ENCODE assay signal across 8 cellular contexts in genomic region chr1:209627349-209628196, GRCh38. TPM values are rescaled to one million over a fixed set of nuclear protein-coding genes. Genes with fewer than 3 reads are reported as not detected.
A peak's percentile ranks its signal among the peaks of the same experiment; 100 is the strongest.
DNase-seq lines count a peak whose midpoint lies in the region; ATAC-seq and TF ChIP-seq lines count a peak whose summit lies in the region.

No MANE protein-coding gene starts in this region.

- H3K36me3 Mint-ChIP-seq in CD14-positive monocyte: no peaks in the 10 kb centered on the region
- no peaks in the 10 kb centered on the region for H3K36me3 Mint-ChIP-seq in effector memory CD8-positive, alpha-beta T cell (ENCODE audit: insufficient read depth)

- no peak overlapping the region for H4K8ac ChIP-seq in mesendoderm (ENCODE audit: low read depth, low read length)

- H2BK5ac ChIP-seq in mesendoderm (ENCODE audit: low read length): no peak overlapping the region

- no peak overlapping the region for H3K4me2 ChIP-seq in mesendoderm (ENCODE audit: low read length)

- WGBS in mesendoderm (ENCODE audit: extremely low coverage, insufficient coverage, low lambda C conversion rate): no CpG with 5 or more reads among the region's 29 CpGs

- H3K9ac ChIP-seq in mesendoderm (ENCODE audit: low read length): no peak overlapping the region

- peaks cover 0 to 8% (median 4%) of the 10 kb centered on the region in 7 donors for H3K9me3 Mint-ChIP-seq in CD14-positive monocyte
- no peaks in the 10 kb centered on the region for H3K9me3 Mint-ChIP-seq in effector memory CD8-positive, alpha-beta T cell

- no peaks in the 10 kb centered on the region for H3K4me1 ChIP-seq in mesendoderm (ENCODE audit: control insufficient read depth, low read depth, low read length)

- H2BK120ac ChIP-seq in mesendoderm (ENCODE audit: low read depth, low read length): no peak overlapping the region

- intact Hi-C loops in CD14-positive monocyte (cut with micrococcal nuclease): loop anchor here in 1 of 2 donors (5.0 to 10.0 kb wide), 3 partner anchors 47 to 65 kb away; partner anchors contain the start of gene G0S2

- H2AK5ac ChIP-seq in mesendoderm (ENCODE audit: low read length): no peak overlapping the region

- no peaks in the 10 kb centered on the region for H3K79me2 ChIP-seq in mesendoderm (ENCODE audit: control insufficient read depth, insufficient read depth, low read length)

- peak; percentile 83 for ATAC-seq in GM19372 (IDR thresholded peaks at IDR 0.05; ENCODE audit: low read depth, unreplicated experiment)
- peak; percentile 71 for ATAC-seq in HG03469 (IDR thresholded peaks at IDR 0.05; ENCODE audit: unreplicated experiment)
- ATAC-seq in effector memory CD8-positive, alpha-beta T cell (replicated peaks): peak; percentile 84

- TF ChIP-seq CTCF in CD14-positive monocyte (IDR thresholded peaks at IDR 0.05): peak; percentile 99

- H3K27me3 Mint-ChIP-seq in CD14-positive monocyte (ENCODE audit: low read depth in 3 of 3): peaks cover 16 to 38% (median 33%) of the 10 kb centered on the region in 3 donors
- peaks cover 0 to 6% of the 10 kb centered on the region in 2 donors for H3K27me3 Mint-ChIP-seq in effector memory CD8-positive, alpha-beta T cell

- H4K5ac ChIP-seq in mesendoderm (ENCODE audit: low read length): no peak overlapping the region

- no peaks in the 10 kb centered on the region for H3K27me3 ChIP-seq in mesendoderm (ENCODE audit: insufficient read depth, low read length, poor library complexity)

- no peak overlapping the region for H3K18ac ChIP-seq in mesendoderm (ENCODE audit: low read length)

- H3K4me1 Mint-ChIP-seq in CD14-positive monocyte: peaks cover 27% of the 10 kb centered on the region
- H3K4me1 Mint-ChIP-seq in effector memory CD8-positive, alpha-beta T cell (ENCODE audit: low read depth in 2 of 2): peaks cover 3 to 6% of the 10 kb centered on the region in 2 donors

- H3K4me3 ChIP-seq in mesendoderm (ENCODE audit: low read length): no peak overlapping the region

- H2BK15ac ChIP-seq in mesendoderm (replicated peaks; ENCODE audit: low read depth): no peak overlapping the region

- H3K36me3 ChIP-seq in mesendoderm (ENCODE audit: control insufficient read depth, insufficient read depth, low read length): no peaks in the 10 kb centered on the region

- no peak overlapping the region for H3K56ac ChIP-seq in mesendoderm (ENCODE audit: low read length)

- DNase-seq in CD14-positive monocyte (ENCODE audit: low spot score): peak; percentile 75
- peak; percentile 76 for DNase-seq in NCI-H82 treated with DMSO at 0.1 percent for 48 hours (lab: John Stamatoyannopoulos, UW; ENCODE audit: unreplicated experiment)
- DNase-seq in activated CD8-positive, alpha-beta memory T cell treated with anti-CD3 and anti-CD28 coated beads for 24 hours: peak; percentile 94
- peak; percentile 65 to 66 (median 66) for DNase-seq in effector memory CD8-positive, alpha-beta T cell
- peak; percentile 91 for DNase-seq in mesendoderm
- peak; percentile 79 to 85 for DNase-seq in stimulated activated CD8-positive, alpha-beta memory T cell treated with anti-CD3 and anti-CD28 coated beads, Interleukin-2, amount 100 ng/mL, for 48 hours (ENCODE audit: low read depth in 2 of 2)

- H3K27ac Mint-ChIP-seq in CD14-positive monocyte: peak overlapping the region; percentile 60 to 86 (median 80)
- H3K27ac Mint-ChIP-seq in effector memory CD8-positive, alpha-beta T cell: no peak overlapping the region

- H3K23ac ChIP-seq in mesendoderm (ENCODE audit: low read length): no peak overlapping the region

- no peak overlapping the region for H3K27ac ChIP-seq in mesendoderm (ENCODE audit: low read depth, low read length)

- no peaks in the 10 kb centered on the region for H3K79me1 ChIP-seq in mesendoderm (ENCODE audit: low read length)

- H3K4me3 Mint-ChIP-seq in CD14-positive monocyte: peak overlapping the region in 1 of 2 donors; percentile 59
- H3K4me3 Mint-ChIP-seq in effector memory CD8-positive, alpha-beta T cell: no peak overlapping the region

- no peak overlapping the region for H3K4ac ChIP-seq in mesendoderm (ENCODE audit: low read depth, low read length)

RNA-seq across cellular contexts. Expression of gene LAMB3, which starts 24.7 kb away (rescaled TPM):
- polyA plus RNA-seq in CD14-positive monocyte: under 1 TPM; 0.30 to 0.67 TPM
- polyA plus RNA-seq in mesendoderm (2013, experiment 1 of 2): 0.79 TPM
- polyA plus RNA-seq in mesendoderm (2013, experiment 2 of 2): 0.73 TPM

RNA-seq across cellular contexts. Expression of gene CAMK1G, which starts 44.1 kb away (rescaled TPM):
- not detected for polyA plus RNA-seq in CD14-positive monocyte
- polyA plus RNA-seq in mesendoderm (2013, experiment 1 of 2): 0.04 TPM
- polyA plus RNA-seq in mesendoderm (2013, experiment 2 of 2): 0.04 TPM

RNA-seq across cellular contexts. Expression of gene G0S2, which starts 47.6 kb away (rescaled TPM):
- 100 to 1,000 TPM; 176 to 373 TPM for polyA plus RNA-seq in CD14-positive monocyte
- 0.44 TPM for polyA plus RNA-seq in mesendoderm (2013, experiment 1 of 2)
- polyA plus RNA-seq in mesendoderm (2013, experiment 2 of 2): 0.36 TPM

Comparison
In these comparisons a context has a peak if more than half of its experiments do, and no peak if none do; other contexts are left out.
1. H3K27ac Mint-ChIP-seq: peak in CD14-positive monocyte (7 of 7); none in effector memory CD8-positive, alpha-beta T cell (0 of 2).
2. Peak in every context shown above with its lines, with median percentiles within 50 percentile points of each other: DNase-seq and ATAC-seq.